Comparison of ENCODE assay signal across 10 cellular contexts in the genomic region with DNA sequence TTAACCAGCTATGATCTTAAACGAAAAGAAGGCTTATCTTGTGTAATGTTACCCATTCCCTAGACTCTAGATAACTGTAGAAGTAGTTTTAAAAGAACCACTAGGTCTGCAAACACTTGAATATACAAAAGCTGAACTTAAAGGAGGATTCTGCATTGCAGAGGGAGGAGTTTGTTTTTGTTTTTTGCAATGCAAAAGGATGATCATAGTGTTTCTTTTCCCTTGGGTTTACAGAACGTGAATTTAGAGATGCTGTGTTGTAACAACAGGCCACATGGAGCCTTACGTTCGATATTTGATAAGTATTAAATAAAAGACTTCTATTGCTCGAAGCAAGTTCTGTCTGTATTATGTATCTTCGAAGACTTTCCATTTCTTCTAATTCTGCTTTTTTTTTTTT.
A peak's percentile ranks its signal among the peaks of the same experiment; 100 is the strongest.
DNase-seq lines count a peak whose midpoint lies in the region; TF ChIP-seq lines count a peak whose summit lies in the region.
"Had no signal": no experiment of that assay in that cellular context is flagged by ENCODE, and none has a peak within 500 bp of the region (broad histone marks: within the 10 kb centered on the region; RNA-seq: fewer than 3 reads in every experiment).

No MANE protein-coding gene starts in this region.

- no peaks in the 10 kb centered on the region for H3K27me3 Mint-ChIP-seq in activated naive CD4-positive, alpha-beta T cell treated with anti-CD3 and anti-CD28 coated beads, Interleukin-2, amount 50 U/mL, for 24 hours
- peaks cover 3% of the 10 kb centered on the region for H3K27me3 Mint-ChIP-seq in activated naive CD8-positive, alpha-beta T cell treated with anti-CD3 and anti-CD28 coated beads for 36 hours
- H3K27me3 Mint-ChIP-seq in type B pancreatic cell: no peaks in the 10 kb centered on the region

- no peaks in the 10 kb centered on the region for H3K36me3 ChIP-seq in iPS-18a (ENCODE audit: control insufficient read depth, low read depth, low read length)

- peaks cover 12% of the 10 kb centered on the region for H3K4me1 Mint-ChIP-seq in activated naive CD4-positive, alpha-beta T cell treated with anti-CD3 and anti-CD28 coated beads, Interleukin-2, amount 50 U/mL, for 24 hours
- H3K4me1 Mint-ChIP-seq in activated naive CD8-positive, alpha-beta T cell treated with anti-CD3 and anti-CD28 coated beads for 36 hours: peaks cover 7% of the 10 kb centered on the region
- peaks cover 25% of the 10 kb centered on the region for H3K4me1 Mint-ChIP-seq in type B pancreatic cell (ENCODE audit: unreplicated experiment)

- H3K27me3 ChIP-seq in iPS-18a (ENCODE audit: control insufficient read depth, insufficient read depth, low read length): peaks cover 6% of the 10 kb centered on the region

- no peak for TF ChIP-seq CTCF in type B pancreatic cell (conservative IDR thresholded peaks at IDR 0.05)

- peak overlapping the region; percentile 78 for H3K4me3 ChIP-seq in iPS-18a (ENCODE audit: low read length)

- H3K4me3 Mint-ChIP-seq in activated naive CD4-positive, alpha-beta T cell treated with anti-CD3 and anti-CD28 coated beads, Interleukin-2, amount 50 U/mL, for 24 hours: peak overlapping the region; percentile 62
- peak overlapping the region; percentile 48 for H3K4me3 Mint-ChIP-seq in activated naive CD8-positive, alpha-beta T cell treated with anti-CD3 and anti-CD28 coated beads for 36 hours
- peak overlapping the region; percentile 88 for H3K4me3 Mint-ChIP-seq in type B pancreatic cell

- no peak overlapping the region for H3K9ac ChIP-seq in iPS-18a (ENCODE audit: low read length)

- no peak for DNase-seq in activated naive CD4-positive, alpha-beta T cell treated with anti-CD3 and anti-CD28 coated beads, Interleukin-2, amount 50 U/mL, for 16 hours
- DNase-seq in activated naive CD8-positive, alpha-beta T cell treated with anti-CD3 and anti-CD28 coated beads for 36 hours: no peak
- DNase-seq in type B pancreatic cell (ENCODE audit: extremely low spot score, unreplicated experiment): no peak
- no peak for DNase-seq in NCI-H226
- no peak for DNase-seq in OCI-M2 (lab: John Stamatoyannopoulos, UW; ENCODE audit: unreplicated experiment)
- no peak for DNase-seq in RKO (ENCODE audit: low spot score)
- DNase-seq: NCI-H1092; stimulated activated CD4-positive, alpha-beta T cell treated with anti-CD3 and anti-CD28 coated beads, Interleukin-2, amount 100 ng/mL, for 24 hours had no signal

- no peaks in the 10 kb centered on the region for H3K9me3 ChIP-seq in iPS-18a (ENCODE audit: control insufficient read depth, low read depth, low read length)

- peaks cover 2% of the 10 kb centered on the region for H3K36me3 Mint-ChIP-seq in activated naive CD4-positive, alpha-beta T cell treated with anti-CD3 and anti-CD28 coated beads, Interleukin-2, amount 50 U/mL, for 24 hours
- peaks cover 3% of the 10 kb centered on the region for H3K36me3 Mint-ChIP-seq in activated naive CD8-positive, alpha-beta T cell treated with anti-CD3 and anti-CD28 coated beads for 36 hours
- peaks cover 4% of the 10 kb centered on the region for H3K36me3 Mint-ChIP-seq in type B pancreatic cell

- H3K9me3 Mint-ChIP-seq in activated naive CD4-positive, alpha-beta T cell treated with anti-CD3 and anti-CD28 coated beads, Interleukin-2, amount 50 U/mL, for 24 hours: no peaks in the 10 kb centered on the region
- H3K9me3 Mint-ChIP-seq in activated naive CD8-positive, alpha-beta T cell treated with anti-CD3 and anti-CD28 coated beads for 36 hours: no peaks in the 10 kb centered on the region
- no peaks in the 10 kb centered on the region for H3K9me3 Mint-ChIP-seq in type B pancreatic cell

- H3K4me1 ChIP-seq in iPS-18a (ENCODE audit: control insufficient read depth, low read depth, low read length): peaks cover 12% of the 10 kb centered on the region

- no peak overlapping the region for H3K27ac Mint-ChIP-seq in activated naive CD4-positive, alpha-beta T cell treated with anti-CD3 and anti-CD28 coated beads, Interleukin-2, amount 50 U/mL, for 24 hours
- H3K27ac Mint-ChIP-seq in activated naive CD8-positive, alpha-beta T cell treated with anti-CD3 and anti-CD28 coated beads for 36 hours: no peak overlapping the region
- peak overlapping the region; percentile 47 for H3K27ac Mint-ChIP-seq in type B pancreatic cell

- no peak overlapping the region for H3K27ac ChIP-seq in iPS-18a (ENCODE audit: low read length)
